In the genomic region with DNA sequence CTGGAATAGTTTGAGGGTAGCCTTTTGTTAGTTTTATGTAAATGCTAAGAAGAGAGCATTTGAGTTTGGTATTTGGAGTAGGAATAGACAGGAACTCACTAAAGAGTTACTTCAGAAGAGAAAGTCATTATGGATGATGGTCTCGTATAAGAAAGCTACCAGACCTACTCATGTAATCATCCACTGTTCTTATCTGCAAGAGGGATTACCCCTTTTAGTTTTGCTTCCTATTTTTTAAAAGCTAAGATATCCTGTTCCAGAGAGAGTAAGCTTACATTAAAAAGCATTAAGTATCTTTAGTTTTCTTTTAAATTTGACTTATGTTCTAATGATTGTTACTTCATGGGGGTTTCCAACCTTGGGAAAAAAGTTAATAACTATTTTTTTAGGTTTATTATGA, we compare ENCODE assay signal across 13 cellular contexts.
DNase-seq lines count a peak whose midpoint lies in the region; ATAC-seq and TF ChIP-seq lines count a peak whose summit lies in the region.
"Had no signal": no experiment of that assay in that cellular context is flagged by ENCODE, and none has a peak within 500 bp of the region (broad histone marks: within the 10 kb centered on the region; RNA-seq: fewer than 3 reads in every experiment).

No MANE protein-coding gene starts in this region.

- ATAC-seq in GM18502 (IDR thresholded peaks at IDR 0.05; ENCODE audit: poor library complexity, unreplicated experiment) (peak; percentile 66), GM21447 (IDR thresholded peaks at IDR 0.05; ENCODE audit: unreplicated experiment) (peak; percentile 65), HG03175 (IDR thresholded peaks at IDR 0.05; ENCODE audit: unreplicated experiment) (peak; percentile 53), HG03045 (IDR thresholded peaks at IDR 0.05; ENCODE audit: unreplicated experiment) (no peak)

- DNase-seq in D341Med (ENCODE audit: low spot score) (no peak), AML-193 (lab: John Stamatoyannopoulos, UW) (no peak)
- DNase-seq in effector CD8-positive, alpha-beta T cell (lab: John Stamatoyannopoulos, UW), result no peak
- DNase-seq: activated CD4-positive, CD25-positive, alpha-beta regulatory T cell; C1 segment of cervical spinal cord; central memory CD4-positive, alpha-beta T cell; NCI-H2107; stimulated activated CD4-positive, alpha-beta T cell treated with anti-CD3 and anti-CD28 coated beads, Interleukin-12 subunit alpha, Interleukin-12 subunit beta, amount 100 ng/mL, for 4 hours had no signal

- H3K27ac ChIP-seq in VCaP, result peak overlapping the region; percentile 77

- TF ChIP-seq CTCF in VCaP (conservative IDR thresholded peaks at IDR 0.05), result no peak
